Comparison of ENCODE assay signal across 1 cellular context in the genomic region with DNA sequence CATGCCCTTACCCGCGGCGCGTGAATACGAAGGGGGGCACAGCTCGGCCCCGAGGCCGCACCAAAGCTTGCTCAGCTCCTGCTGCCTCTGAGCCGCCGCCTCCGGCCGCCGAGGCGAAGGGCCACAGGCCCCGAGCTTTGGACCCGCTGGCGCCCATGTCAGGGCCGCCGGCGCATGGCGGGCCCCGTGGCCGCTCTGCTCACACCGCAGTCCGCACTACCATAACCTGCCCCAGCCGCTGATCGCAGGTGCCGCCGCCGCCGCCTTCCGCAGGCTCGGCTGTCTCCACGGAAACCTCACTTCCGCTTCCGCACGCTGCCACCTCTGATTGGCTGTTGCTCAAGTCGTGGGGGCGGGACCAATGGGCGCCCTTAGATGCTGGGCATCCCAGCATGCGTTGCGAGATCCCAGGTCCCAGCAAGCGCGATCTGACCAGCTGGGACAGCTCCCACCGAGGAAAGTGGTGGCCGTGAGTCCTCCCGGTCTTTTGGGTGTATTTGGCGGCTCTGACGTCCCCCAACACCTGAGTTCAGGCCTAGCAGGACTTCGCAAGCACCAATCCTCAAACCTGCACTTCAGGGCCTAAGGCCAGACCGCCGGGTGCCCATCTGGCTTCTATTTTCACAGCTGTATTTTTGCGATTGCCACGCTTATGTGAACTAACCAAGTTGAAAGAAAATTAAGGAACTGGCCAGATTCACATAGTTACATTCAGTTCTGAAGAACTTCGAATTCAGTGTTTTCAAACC.
A peak's percentile ranks its signal among the peaks of the same experiment; 100 is the strongest.
TF ChIP-seq lines count a peak whose summit lies in the region.

A gene with protein sequence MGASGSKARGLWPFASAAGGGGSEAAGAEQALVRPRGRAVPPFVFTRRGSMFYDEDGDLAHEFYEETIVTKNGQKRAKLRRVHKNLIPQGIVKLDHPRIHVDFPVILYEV (minus strand): TSS at position 281 of the 749 bp plus-strand sequence. CDS start 124 bp downstream, at position 157.

TF ChIP-seq in HepG2, 621 proteins besides CTCF, POLR2A, EP300 and RAD21 (continued from another document and continues in another):
- TF ChIP-seq, protein P1, sequence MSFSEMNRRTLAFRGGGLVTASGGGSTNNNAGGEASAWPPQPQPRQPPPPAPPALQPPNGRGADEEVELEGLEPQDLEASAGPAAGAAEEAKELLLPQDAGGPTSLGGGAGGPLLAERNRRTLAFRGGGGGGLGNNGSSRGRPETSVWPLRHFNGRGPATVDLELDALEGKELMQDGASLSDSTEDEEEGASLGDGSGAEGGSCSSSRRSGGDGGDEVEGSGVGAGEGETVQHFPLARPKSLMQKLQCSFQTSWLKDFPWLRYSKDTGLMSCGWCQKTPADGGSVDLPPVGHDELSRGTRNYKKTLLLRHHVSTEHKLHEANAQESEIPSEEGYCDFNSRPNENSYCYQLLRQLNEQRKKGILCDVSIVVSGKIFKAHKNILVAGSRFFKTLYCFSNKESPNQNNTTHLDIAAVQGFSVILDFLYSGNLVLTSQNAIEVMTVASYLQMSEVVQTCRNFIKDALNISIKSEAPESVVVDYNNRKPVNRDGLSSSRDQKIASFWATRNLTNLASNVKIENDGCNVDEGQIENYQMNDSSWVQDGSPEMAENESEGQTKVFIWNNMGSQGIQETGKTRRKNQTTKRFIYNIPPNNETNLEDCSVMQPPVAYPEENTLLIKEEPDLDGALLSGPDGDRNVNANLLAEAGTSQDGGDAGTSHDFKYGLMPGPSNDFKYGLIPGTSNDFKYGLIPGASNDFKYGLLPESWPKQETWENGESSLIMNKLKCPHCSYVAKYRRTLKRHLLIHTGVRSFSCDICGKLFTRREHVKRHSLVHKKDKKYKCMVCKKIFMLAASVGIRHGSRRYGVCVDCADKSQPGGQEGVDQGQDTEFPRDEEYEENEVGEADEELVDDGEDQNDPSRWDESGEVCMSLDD (CRISPR knock-in tag; IDR thresholded peaks at IDR 0.05; ENCODE audit: borderline replicate concordance) = no peak
- TF ChIP-seq, protein P2, sequence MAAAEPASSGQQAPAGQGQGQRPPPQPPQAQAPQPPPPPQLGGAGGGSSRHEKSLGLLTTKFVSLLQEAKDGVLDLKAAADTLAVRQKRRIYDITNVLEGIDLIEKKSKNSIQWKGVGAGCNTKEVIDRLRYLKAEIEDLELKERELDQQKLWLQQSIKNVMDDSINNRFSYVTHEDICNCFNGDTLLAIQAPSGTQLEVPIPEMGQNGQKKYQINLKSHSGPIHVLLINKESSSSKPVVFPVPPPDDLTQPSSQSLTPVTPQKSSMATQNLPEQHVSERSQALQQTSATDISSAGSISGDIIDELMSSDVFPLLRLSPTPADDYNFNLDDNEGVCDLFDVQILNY (CRISPR knock-in tag; conservative IDR thresholded peaks at IDR 0.05) = no peak
- peak; percentile 83; the same call in 1 of the 2 replicates for TF ChIP-seq NFKB2 (CRISPR knock-in tag; IDR thresholded peaks at IDR 0.05; ENCODE audit: borderline replicate concordance)
- TF ChIP-seq SIN3B (IDR thresholded peaks at IDR 0.05; ENCODE audit: low read length) = peak; percentile 57; the same call in 1 of the 2 replicates
- TF ChIP-seq ZNF790 (CRISPR knock-in tag; IDR thresholded peaks at IDR 0.05; ENCODE audit: borderline replicate concordance) = 0 out of 2 replicates have a peak, but pooled peaks have one; percentile 47
- TF ChIP-seq LCORL (IDR thresholded peaks at IDR 0.05) = no peak
- peak; percentile 50; the same call in 1 of the 2 replicates for TF ChIP-seq LCORL (CRISPR knock-in tag; IDR thresholded peaks at IDR 0.05)
- TF ChIP-seq, protein P3, sequence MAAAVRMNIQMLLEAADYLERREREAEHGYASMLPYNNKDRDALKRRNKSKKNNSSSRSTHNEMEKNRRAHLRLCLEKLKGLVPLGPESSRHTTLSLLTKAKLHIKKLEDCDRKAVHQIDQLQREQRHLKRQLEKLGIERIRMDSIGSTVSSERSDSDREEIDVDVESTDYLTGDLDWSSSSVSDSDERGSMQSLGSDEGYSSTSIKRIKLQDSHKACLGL (CRISPR knock-in tag; IDR thresholded peaks at IDR 0.05) = peak; percentile 74; the same call in 1 of the 2 replicates
- TF ChIP-seq ARID2 (CRISPR knock-in tag; IDR thresholded peaks at IDR 0.05; ENCODE audit: borderline replicate concordance) = no peak
- TF ChIP-seq CEBPB (IDR thresholded peaks at IDR 0.05; ENCODE audit: borderline replicate concordance, low read depth, low read length) = peak; percentile 59; the same call in 1 of the 2 replicates
- TF ChIP-seq GABPA (IDR thresholded peaks at IDR 0.05; ENCODE audit: low read depth, low read length) = no peak
- TF ChIP-seq GABPA (CRISPR knock-in tag; IDR thresholded peaks at IDR 0.05; ENCODE audit: low read depth) = peak; percentile 95
- TF ChIP-seq ZNF510 (CRISPR knock-in tag; IDR thresholded peaks at IDR 0.05; ENCODE audit: low read depth) = 0 out of 2 replicates have a peak, but pooled peaks have one; percentile 46
- TF ChIP-seq, protein P4, sequence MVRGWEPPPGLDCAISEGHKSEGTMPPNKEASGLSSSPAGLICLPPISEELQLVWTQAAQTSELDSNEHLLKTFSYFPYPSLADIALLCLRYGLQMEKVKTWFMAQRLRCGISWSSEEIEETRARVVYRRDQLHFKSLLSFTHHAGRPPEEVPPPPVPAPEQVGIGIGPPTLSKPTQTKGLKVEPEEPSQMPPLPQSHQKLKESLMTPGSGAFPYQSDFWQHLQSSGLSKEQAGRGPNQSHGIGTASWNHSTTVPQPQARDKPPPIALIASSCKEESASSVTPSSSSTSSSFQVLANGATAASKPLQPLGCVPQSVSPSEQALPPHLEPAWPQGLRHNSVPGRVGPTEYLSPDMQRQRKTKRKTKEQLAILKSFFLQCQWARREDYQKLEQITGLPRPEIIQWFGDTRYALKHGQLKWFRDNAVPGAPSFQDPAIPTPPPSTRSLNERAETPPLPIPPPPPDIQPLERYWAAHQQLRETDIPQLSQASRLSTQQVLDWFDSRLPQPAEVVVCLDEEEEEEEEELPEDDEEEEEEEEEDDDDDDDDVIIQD (CRISPR knock-in tag; IDR thresholded peaks at IDR 0.05; ENCODE audit: low read depth) = no peak; the same call in 1 of the 2 replicates
- TF ChIP-seq, protein P5, sequence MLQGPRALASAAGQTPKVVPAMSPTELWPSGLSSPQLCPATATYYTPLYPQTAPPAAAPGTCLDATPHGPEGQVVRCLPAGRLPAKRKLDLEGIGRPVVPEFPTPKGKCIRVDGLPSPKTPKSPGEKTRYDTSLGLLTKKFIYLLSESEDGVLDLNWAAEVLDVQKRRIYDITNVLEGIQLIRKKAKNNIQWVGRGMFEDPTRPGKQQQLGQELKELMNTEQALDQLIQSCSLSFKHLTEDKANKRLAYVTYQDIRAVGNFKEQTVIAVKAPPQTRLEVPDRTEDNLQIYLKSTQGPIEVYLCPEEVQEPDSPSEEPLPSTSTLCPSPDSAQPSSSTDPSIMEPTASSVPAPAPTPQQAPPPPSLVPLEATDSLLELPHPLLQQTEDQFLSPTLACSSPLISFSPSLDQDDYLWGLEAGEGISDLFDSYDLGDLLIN (CRISPR knock-in tag; IDR thresholded peaks at IDR 0.05; ENCODE audit: borderline replicate concordance) = peak; percentile 36; the same call in 1 of the 2 replicates
- TF ChIP-seq ZNF674 (CRISPR knock-in tag; IDR thresholded peaks at IDR 0.05; ENCODE audit: low read depth) = no peak
- TF ChIP-seq AKAP8 (CRISPR knock-in tag; IDR thresholded peaks at IDR 0.05) = peak; percentile 87
- TF ChIP-seq FOSL1 (CRISPR knock-in tag; IDR thresholded peaks at IDR 0.05; ENCODE audit: borderline replicate concordance) = no peak
- TF ChIP-seq PHF21A (CRISPR knock-in tag; IDR thresholded peaks at IDR 0.05) = peak; percentile 56
- peak; percentile 87 for TF ChIP-seq POLR2AphosphoS5 (IDR thresholded peaks at IDR 0.05; ENCODE audit: low read depth, low read length)
- 0 out of 2 replicates have a peak, but pooled peaks have one; percentile 31 for TF ChIP-seq KLF11 (CRISPR knock-in tag; IDR thresholded peaks at IDR 0.05)
- TF ChIP-seq, protein P6, sequence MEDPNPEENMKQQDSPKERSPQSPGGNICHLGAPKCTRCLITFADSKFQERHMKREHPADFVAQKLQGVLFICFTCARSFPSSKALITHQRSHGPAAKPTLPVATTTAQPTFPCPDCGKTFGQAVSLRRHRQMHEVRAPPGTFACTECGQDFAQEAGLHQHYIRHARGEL (CRISPR knock-in tag; IDR thresholded peaks at IDR 0.05) = no peak
- no peak for TF ChIP-seq IRX3 (CRISPR knock-in tag; IDR thresholded peaks at IDR 0.05; ENCODE audit: borderline replicate concordance, low read depth)
- no peak for TF ChIP-seq TCF12 (IDR thresholded peaks at IDR 0.05)
- no peak for TF ChIP-seq TCF12 (CRISPR knock-in tag; IDR thresholded peaks at IDR 0.05)
- TF ChIP-seq, protein P7, sequence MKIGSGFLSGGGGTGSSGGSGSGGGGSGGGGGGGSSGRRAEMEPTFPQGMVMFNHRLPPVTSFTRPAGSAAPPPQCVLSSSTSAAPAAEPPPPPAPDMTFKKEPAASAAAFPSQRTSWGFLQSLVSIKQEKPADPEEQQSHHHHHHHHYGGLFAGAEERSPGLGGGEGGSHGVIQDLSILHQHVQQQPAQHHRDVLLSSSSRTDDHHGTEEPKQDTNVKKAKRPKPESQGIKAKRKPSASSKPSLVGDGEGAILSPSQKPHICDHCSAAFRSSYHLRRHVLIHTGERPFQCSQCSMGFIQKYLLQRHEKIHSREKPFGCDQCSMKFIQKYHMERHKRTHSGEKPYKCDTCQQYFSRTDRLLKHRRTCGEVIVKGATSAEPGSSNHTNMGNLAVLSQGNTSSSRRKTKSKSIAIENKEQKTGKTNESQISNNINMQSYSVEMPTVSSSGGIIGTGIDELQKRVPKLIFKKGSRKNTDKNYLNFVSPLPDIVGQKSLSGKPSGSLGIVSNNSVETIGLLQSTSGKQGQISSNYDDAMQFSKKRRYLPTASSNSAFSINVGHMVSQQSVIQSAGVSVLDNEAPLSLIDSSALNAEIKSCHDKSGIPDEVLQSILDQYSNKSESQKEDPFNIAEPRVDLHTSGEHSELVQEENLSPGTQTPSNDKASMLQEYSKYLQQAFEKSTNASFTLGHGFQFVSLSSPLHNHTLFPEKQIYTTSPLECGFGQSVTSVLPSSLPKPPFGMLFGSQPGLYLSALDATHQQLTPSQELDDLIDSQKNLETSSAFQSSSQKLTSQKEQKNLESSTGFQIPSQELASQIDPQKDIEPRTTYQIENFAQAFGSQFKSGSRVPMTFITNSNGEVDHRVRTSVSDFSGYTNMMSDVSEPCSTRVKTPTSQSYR (CRISPR knock-in tag; IDR thresholded peaks at IDR 0.05; ENCODE audit: borderline replicate concordance) = no peak
- TF ChIP-seq, protein P8, sequence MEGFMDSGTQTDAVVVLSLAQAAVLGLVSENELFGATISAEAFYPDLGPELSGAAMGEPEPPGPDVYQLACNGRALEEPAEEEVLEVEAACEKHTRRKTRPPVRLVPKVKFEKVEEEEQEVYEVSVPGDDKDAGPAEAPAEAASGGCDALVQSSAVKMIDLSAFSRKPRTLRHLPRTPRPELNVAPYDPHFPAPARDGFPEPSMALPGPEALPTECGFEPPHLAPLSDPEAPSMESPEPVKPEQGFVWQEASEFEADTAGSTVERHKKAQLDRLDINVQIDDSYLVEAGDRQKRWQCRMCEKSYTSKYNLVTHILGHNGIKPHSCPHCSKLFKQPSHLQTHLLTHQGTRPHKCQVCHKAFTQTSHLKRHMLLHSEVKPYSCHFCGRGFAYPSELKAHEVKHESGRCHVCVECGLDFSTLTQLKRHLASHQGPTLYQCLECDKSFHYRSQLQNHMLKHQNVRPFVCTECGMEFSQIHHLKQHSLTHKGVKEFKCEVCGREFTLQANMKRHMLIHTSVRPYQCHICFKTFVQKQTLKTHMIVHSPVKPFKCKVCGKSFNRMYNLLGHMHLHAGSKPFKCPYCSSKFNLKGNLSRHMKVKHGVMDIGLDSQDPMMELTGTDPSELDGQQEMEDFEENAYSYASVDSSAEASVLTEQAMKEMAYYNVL (CRISPR knock-in tag; IDR thresholded peaks at IDR 0.05; ENCODE audit: borderline replicate concordance) = no peak
- TF ChIP-seq EED (CRISPR knock-in tag; IDR thresholded peaks at IDR 0.05) = peak; percentile 84; the same call in 1 of the 2 replicates
- no peak for TF ChIP-seq ISX (CRISPR knock-in tag; conservative IDR thresholded peaks at IDR 0.05)
- 0 out of 2 replicates have a peak, but pooled peaks have one; percentile 39 for TF ChIP-seq FOXO1 (CRISPR knock-in tag; IDR thresholded peaks at IDR 0.05)
- peak; percentile 97 for TF ChIP-seq SAP130 (CRISPR knock-in tag; IDR thresholded peaks at IDR 0.05; ENCODE audit: low read depth)
- peak; percentile 75 for TF ChIP-seq ZNF605 (CRISPR knock-in tag; IDR thresholded peaks at IDR 0.05)
- peak; percentile 99 for TF ChIP-seq GABPB1 (CRISPR knock-in tag; IDR thresholded peaks at IDR 0.05)
- TF ChIP-seq CHD2 (IDR thresholded peaks at IDR 0.05; ENCODE audit: low read depth, low read length) = peak; percentile 53; the same call in 1 of the 2 replicates
- TF ChIP-seq ELF4 (CRISPR knock-in tag; IDR thresholded peaks at IDR 0.05; ENCODE audit: borderline replicate concordance) = 0 out of 2 replicates have a peak, but pooled peaks have one; percentile 53
- TF ChIP-seq MLLT10 (CRISPR knock-in tag; IDR thresholded peaks at IDR 0.05) = no peak
- TF ChIP-seq, protein P9, sequence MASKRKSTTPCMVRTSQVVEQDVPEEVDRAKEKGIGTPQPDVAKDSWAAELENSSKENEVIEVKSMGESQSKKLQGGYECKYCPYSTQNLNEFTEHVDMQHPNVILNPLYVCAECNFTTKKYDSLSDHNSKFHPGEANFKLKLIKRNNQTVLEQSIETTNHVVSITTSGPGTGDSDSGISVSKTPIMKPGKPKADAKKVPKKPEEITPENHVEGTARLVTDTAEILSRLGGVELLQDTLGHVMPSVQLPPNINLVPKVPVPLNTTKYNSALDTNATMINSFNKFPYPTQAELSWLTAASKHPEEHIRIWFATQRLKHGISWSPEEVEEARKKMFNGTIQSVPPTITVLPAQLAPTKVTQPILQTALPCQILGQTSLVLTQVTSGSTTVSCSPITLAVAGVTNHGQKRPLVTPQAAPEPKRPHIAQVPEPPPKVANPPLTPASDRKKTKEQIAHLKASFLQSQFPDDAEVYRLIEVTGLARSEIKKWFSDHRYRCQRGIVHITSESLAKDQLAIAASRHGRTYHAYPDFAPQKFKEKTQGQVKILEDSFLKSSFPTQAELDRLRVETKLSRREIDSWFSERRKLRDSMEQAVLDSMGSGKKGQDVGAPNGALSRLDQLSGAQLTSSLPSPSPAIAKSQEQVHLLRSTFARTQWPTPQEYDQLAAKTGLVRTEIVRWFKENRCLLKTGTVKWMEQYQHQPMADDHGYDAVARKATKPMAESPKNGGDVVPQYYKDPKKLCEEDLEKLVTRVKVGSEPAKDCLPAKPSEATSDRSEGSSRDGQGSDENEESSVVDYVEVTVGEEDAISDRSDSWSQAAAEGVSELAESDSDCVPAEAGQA (IDR thresholded peaks at IDR 0.05; ENCODE audit: low read depth) = 0 out of 2 replicates have a peak, but pooled peaks have one; percentile 21
- TF ChIP-seq, protein P9 (CRISPR knock-in tag; IDR thresholded peaks at IDR 0.05; ENCODE audit: borderline replicate concordance) = 0 out of 2 replicates have a peak, but pooled peaks have one; percentile 60
